In genomic region chr14:99590746-99591555, GRCh38 we compare ENCODE assay signal across 14 cellular contexts. TPM values are rescaled to one million over a fixed set of nuclear protein-coding genes. Genes with fewer than 3 reads are reported as not detected.
A peak's percentile ranks its signal among the peaks of the same experiment; 100 is the strongest.
DNase-seq lines count a peak whose midpoint lies in the region; ATAC-seq, FAIRE-seq and TF ChIP-seq lines count a peak whose summit lies in the region.
"Had no signal": no experiment of that assay in that cellular context is flagged by ENCODE, and none has a peak within 500 bp of the region (broad histone marks: within the 10 kb centered on the region; RNA-seq: fewer than 3 reads in every experiment).

No MANE protein-coding gene starts in this region.

- WGBS in pancreas, 2 donors = 68 to 75% methylated on average over 25 to 28 of the region's 28 CpGs

- POLR2A ChIA-PET in CD8-positive, alpha-beta memory T cell (lab: Charles Lee) = no interaction called here

- CTCF ChIA-PET in CD8-positive, alpha-beta memory T cell (lab: Charles Lee) = interaction anchor here (1.2 kb wide), 1 partner anchor 14 kb away, joined by 3 read pairs; no protein-coding TSS in a partner anchor

- H3K36me3 Mint-ChIP-seq in CD8-positive, alpha-beta memory T cell = peaks cover 0 to 1% (median 0%) of the 10 kb centered on the region in 3 donors

- intact Hi-C loops in pancreas (cut with DNase I) = no loop called here

- H3K27ac Mint-ChIP-seq in CD8-positive, alpha-beta memory T cell = no peak overlapping the region
- H3K27ac Mint-ChIP-seq: activated T-cell treated with anti-CD3 and anti-CD28 coated beads, Interleukin-2, amount 50 U/mL, for 72 hours; memory B cell had no signal

- no peaks in the 10 kb centered on the region for H3K9me3 ChIP-seq in pancreas
- no peaks in the 10 kb centered on the region for H3K9me3 ChIP-seq in HAP-1
- no peaks in the 10 kb centered on the region for H3K9me3 ChIP-seq in CD8-positive, alpha-beta memory T cell (ENCODE audit: low read length)
- H3K9me3 ChIP-seq: testis had no signal

- no peak overlapping the region for H3K4me3 Mint-ChIP-seq in CD8-positive, alpha-beta memory T cell
- H3K4me3 Mint-ChIP-seq: activated T-cell treated with anti-CD3 and anti-CD28 coated beads, Interleukin-2, amount 50 U/mL, for 72 hours; memory B cell had no signal

- no peak for TF ChIP-seq CTCF in choroid plexus epithelial cell (conservative IDR thresholded peaks at IDR 0.05; ENCODE audit: low read depth, low read length)
- TF ChIP-seq CTCF in pancreas (IDR thresholded peaks at IDR 0.05) = no peak

- H3K36me3 ChIP-seq in pancreas (no peaks in the 10 kb centered on the region), HAP-1 (replicated peaks) (no peaks in the 10 kb centered on the region)
- no peaks in the 10 kb centered on the region for H3K36me3 ChIP-seq in CD8-positive, alpha-beta memory T cell (ENCODE audit: insufficient read depth, low read length)

- DNase-seq in Daoy (ENCODE audit: low read depth) = peak; percentile 87
- peak; percentile 17 for DNase-seq in NCI-H146 treated with DMSO at 0.1 percent for 48 hours (lab: John Stamatoyannopoulos, UW; ENCODE audit: unreplicated experiment)
- peak; percentile 31 for DNase-seq in choroid plexus epithelial cell (ENCODE audit: low read depth)
- DNase-seq in pancreas = peak in 1 of 6 donors; percentile 60
- no peak for DNase-seq in HAP-1 (ENCODE audit: low spot score in 2 of 2)
- DNase-seq in CD8-positive, alpha-beta memory T cell = no peak
- DNase-seq: NCI-H2029; stimulated activated CD4-positive, alpha-beta T cell treated with anti-CD3 and anti-CD28 coated beads, Interleukin-15, amount 100 ng/mL, for 24 hours; testis had no signal

- no peak overlapping the region for H3K4me3 ChIP-seq in choroid plexus epithelial cell (ENCODE audit: low read depth, low read length)
- H3K4me3 ChIP-seq in pancreas = no peak overlapping the region
- no peak overlapping the region for H3K4me3 ChIP-seq in HAP-1
- H3K4me3 ChIP-seq in CD8-positive, alpha-beta memory T cell (ENCODE audit: low read length) = no peak overlapping the region
- H3K4me3 ChIP-seq: testis had no signal

- peaks cover 7 to 13% (median 12%) of the 10 kb centered on the region in 3 donors for H3K4me1 ChIP-seq in pancreas
- H3K4me1 ChIP-seq in HAP-1 = no peaks in the 10 kb centered on the region
- peaks cover 14% of the 10 kb centered on the region for H3K4me1 ChIP-seq in CD8-positive, alpha-beta memory T cell (ENCODE audit: insufficient read depth, low read length)

- in situ Hi-C loops in HAP-1 (cut with MboI; ENCODE audit: low sequenced_read_pairs) = no loop called here

- H3K27me3 ChIP-seq in pancreas (no peaks in the 10 kb centered on the region), HAP-1 (ENCODE audit: low read depth) (no peaks in the 10 kb centered on the region)
- no peaks in the 10 kb centered on the region for H3K27me3 ChIP-seq in CD8-positive, alpha-beta memory T cell (ENCODE audit: insufficient read depth, low read length, poor library complexity, severe bottlenecking)
- H3K27me3 ChIP-seq: testis had no signal

- peaks cover 12 to 37% (median 13%) of the 10 kb centered on the region in 3 donors for H3K4me1 Mint-ChIP-seq in CD8-positive, alpha-beta memory T cell

- no peaks in the 10 kb centered on the region for H3K9me3 Mint-ChIP-seq in CD8-positive, alpha-beta memory T cell
- H3K9me3 Mint-ChIP-seq: activated T-cell treated with anti-CD3 and anti-CD28 coated beads, Interleukin-2, amount 50 U/mL, for 72 hours; memory B cell had no signal

- ATAC-seq in pancreas (peak in 3 of 4 donors; percentile 51 to 65 (median 56)), HG02678 (IDR thresholded peaks at IDR 0.05; ENCODE audit: unreplicated experiment) (no peak), GM19463 (IDR thresholded peaks at IDR 0.05; ENCODE audit: unreplicated experiment) (no peak)
- ATAC-seq: activated T-cell treated with anti-CD3 and anti-CD28 coated beads, Interleukin-2, amount 50 U/mL, for 72 hours had no signal

- FAIRE-seq in pancreas (lab: Jason Lieb, UNC) = no peak
- FAIRE-seq: G401.6 had no signal

- H3K27me3 Mint-ChIP-seq in CD8-positive, alpha-beta memory T cell = peaks cover 0 to 3% of the 10 kb centered on the region in 2 donors

- H3K27ac ChIP-seq in pancreas = no peak overlapping the region
- no peak overlapping the region for H3K27ac ChIP-seq in CD8-positive, alpha-beta memory T cell (ENCODE audit: low read depth, low read length)
- H3K27ac ChIP-seq: testis had no signal

RNA-seq across cellular contexts. Expression of gene CCDC85C, which starts 13.1 kb away (rescaled TPM):
- total RNA-seq in Daoy (2014; rRNA removed; shearing (Covaris generic)) = 16.6 and 19.4 TPM in 2 replicates
- 10 to 100 TPM; 14.4 to 22.2 (median 17.6) TPM for total RNA-seq in pancreas
- 10 to 100 TPM in 1 of 2 donors, 1 to 10 TPM in 1; 9.5 to 19.5 TPM for polyA plus RNA-seq in pancreas
- total RNA-seq in CD8-positive, alpha-beta memory T cell = 1 to 10 TPM; 4.2 to 5.3 TPM
- 1.2 TPM for polyA plus RNA-seq in CD8-positive, alpha-beta memory T cell

RNA-seq across cellular contexts. Expression of gene HHIPL1, which starts 54.0 kb away (rescaled TPM):
- total RNA-seq in Daoy (2014; rRNA removed; shearing (Covaris generic)) = 1.2 and 2.5 TPM in 2 replicates
- 1 to 10 TPM in 1 of 6 donors, under 1 TPM in 5; 0.13 to 1.2 (median 0.29) TPM for total RNA-seq in pancreas
- under 1 TPM; 0.09 to 0.23 TPM for polyA plus RNA-seq in pancreas
- under 1 TPM in 1 of 2 experiments, not detected in 1; 0.04 TPM for total RNA-seq in CD8-positive, alpha-beta memory T cell
- polyA plus RNA-seq in CD8-positive, alpha-beta memory T cell = not detected

Comparison
In these comparisons a context has a peak if more than half of its experiments do, and no peak if none do; other contexts are left out.
1. DNase-seq: peak in Daoy (single experiment), NCI-H146 treated with DMSO at 0.1 percent for 48 hours (single experiment) and choroid plexus epithelial cell (single experiment); none in HAP-1 (0 of 2) and CD8-positive, alpha-beta memory T cell (0 of 5).
2. ATAC-seq: peak in pancreas (3 of 4); none in HG02678 (single experiment) and GM19463 (single experiment).